Comparison of ENCODE assay signal across 1 cellular context in genomic region chr16:28491970-28492474, GRCh38.
TF ChIP-seq lines count a peak whose summit lies in the region.

TSS of gene CLN3 (minus strand) at chr16:28492074. CDS start at chr16:28491759, 315 bp downstream.

TF ChIP-seq in K562, 482 proteins besides CTCF, POLR2A, EP300 and RAD21 (continued from another document):
- TF ChIP-seq ZNF407 (IDR thresholded peaks at IDR 0.05; ENCODE audit: low read depth) (no peak), EHMT2 (IDR thresholded peaks at IDR 0.05) (no peak; the same call in 1 of the 2 replicates)
